Comparison of ENCODE assay signal across 1 cellular context in genomic region chr2:105114551-105114950, GRCh38.
TF ChIP-seq lines count a peak whose summit lies in the region.

No MANE protein-coding gene starts in this region.

TF ChIP-seq in K562, 482 proteins besides CTCF, POLR2A, EP300 and RAD21 (continued from another document):
- TF ChIP-seq, protein P1, sequence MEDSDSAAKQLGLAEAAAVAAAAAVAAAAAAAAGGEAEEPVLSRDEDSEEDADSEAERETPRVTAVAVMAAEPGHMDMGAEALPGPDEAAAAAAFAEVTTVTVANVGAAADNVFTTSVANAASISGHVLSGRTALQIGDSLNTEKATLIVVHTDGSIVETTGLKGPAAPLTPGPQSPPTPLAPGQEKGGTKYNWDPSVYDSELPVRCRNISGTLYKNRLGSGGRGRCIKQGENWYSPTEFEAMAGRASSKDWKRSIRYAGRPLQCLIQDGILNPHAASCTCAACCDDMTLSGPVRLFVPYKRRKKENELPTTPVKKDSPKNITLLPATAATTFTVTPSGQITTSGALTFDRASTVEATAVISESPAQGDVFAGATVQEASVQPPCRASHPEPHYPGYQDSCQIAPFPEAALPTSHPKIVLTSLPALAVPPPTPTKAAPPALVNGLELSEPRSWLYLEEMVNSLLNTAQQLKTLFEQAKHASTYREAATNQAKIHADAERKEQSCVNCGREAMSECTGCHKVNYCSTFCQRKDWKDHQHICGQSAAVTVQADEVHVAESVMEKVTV (CRISPR knock-in tag; IDR thresholded peaks at IDR 0.05), result peak; percentile 84
- no peak for TF ChIP-seq PCBP1 (IDR thresholded peaks at IDR 0.05; ENCODE audit: low read depth, low read length, poor library complexity, severe bottlenecking)
